In genomic region chr2:58131191-58132011, GRCh38 we compare ENCODE assay signal across 10 cellular contexts.
DNase-seq lines count a peak whose midpoint lies in the region; FAIRE-seq lines count a peak whose summit lies in the region.
"Had no signal": no experiment of that assay in that cellular context is flagged by ENCODE, and none has a peak within 500 bp of the region (broad histone marks: within the 10 kb centered on the region; RNA-seq: fewer than 3 reads in every experiment).

No MANE protein-coding gene starts in this region.

- peak; percentile 91 for FAIRE-seq in frontal cortex (lab: Jason Lieb, UNC)

- peak; percentile 6 for DNase-seq in NCI-H1105 treated with DMSO at 0.1 percent for 48 hours (lab: John Stamatoyannopoulos, UW)
- no peak for DNase-seq in NCI-H1105 (lab: John Stamatoyannopoulos, UW)
- peak; percentile 64 for DNase-seq in SK-MEL-5 (ENCODE audit: low read depth, low spot score)
- peak in 1 of 2 donors; percentile 13 for DNase-seq in frontal cortex (ENCODE audit: low spot score in 2 of 2)
- peak; percentile 75 for DNase-seq in skeletal muscle cell (ENCODE audit: low read depth)
- DNase-seq in effector CD8-positive, alpha-beta T cell (lab: John Stamatoyannopoulos, UW), result no peak
- no peak for DNase-seq in stimulated activated naive CD4-positive, alpha-beta T cell treated with Interleukin-2 at 50 U/mL for 16 hours (lab: John Stamatoyannopoulos, UW)
- DNase-seq in AG08395 (ENCODE audit: low spot score), result no peak
- DNase-seq: activated B cell treated with CpG ODN at 0.5 μM for 24 hours had no signal

- H3K4me3 ChIP-seq in skeletal muscle cell (ENCODE audit: low read depth, low read length), result no peak overlapping the region
- H3K4me3 ChIP-seq: thoracic aorta had no signal

- in situ Hi-C loops in SK-MEL-5 (cut with HindIII; ENCODE audit: low pct_unique_long_range_greater_than_20kb, low sequenced_read_pairs), result no loop called here

Comparison
In these comparisons a context has a peak if more than half of its experiments do, and no peak if none do; other contexts are left out.
1. DNase-seq: peak in NCI-H1105 treated with DMSO at 0.1 percent for 48 hours (single experiment), SK-MEL-5 (single experiment) and skeletal muscle cell (single experiment); none in NCI-H1105 (single experiment), effector CD8-positive, alpha-beta T cell (single experiment), stimulated activated naive CD4-positive, alpha-beta T cell treated with Interleukin-2 at 50 U/mL for 16 hours (single experiment) and AG08395 (single experiment).